In the genomic region with DNA sequence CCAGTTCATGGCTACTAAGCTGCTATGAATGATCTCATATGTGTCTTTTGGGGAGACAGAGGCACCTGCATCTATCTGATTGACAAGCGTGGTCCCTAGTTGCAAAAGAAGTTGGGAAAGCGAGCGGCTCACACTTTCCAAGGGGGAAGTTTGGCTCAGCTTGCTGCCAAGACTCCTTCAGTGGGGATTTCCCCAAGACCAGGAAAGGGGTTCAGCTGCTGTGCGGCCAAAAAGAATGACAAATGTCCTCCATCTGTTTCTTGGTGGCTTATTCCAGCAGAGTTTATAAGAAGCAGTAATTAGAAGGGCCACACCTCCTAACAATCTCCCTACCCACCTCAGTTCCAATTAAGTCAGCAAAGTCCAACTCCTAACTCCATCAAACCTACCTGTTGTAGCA, we compare ENCODE assay signal across 8 cellular contexts.
"Had no signal": no experiment of that assay in that cellular context is flagged by ENCODE, and none has a peak within 500 bp of the region (broad histone marks: within the 10 kb centered on the region; RNA-seq: fewer than 3 reads in every experiment).

No MANE protein-coding gene starts in this region.

- H3K4me3 ChIP-seq: GM23248, HAP-1 had no signal

- DNase-seq: GM23248, GOT3, H7, HFFc6, KBM-7 had no signal

- H3K36me3 ChIP-seq: HAP-1 had no signal

- H3K27ac ChIP-seq: GM23248, HL-60 had no signal

- H3K9me3 ChIP-seq: HAP-1 had no signal

- H3K27ac Mint-ChIP-seq: HFFc6, IgD-negative memory B cell had no signal

- H3K36me3 Mint-ChIP-seq: IgD-negative memory B cell had no signal

- H2AFZ ChIP-seq: GM23248 had no signal

- H3K9ac ChIP-seq: GM23248 had no signal

- H3K9me3 Mint-ChIP-seq: HFFc6, IgD-negative memory B cell had no signal

- H3K4me1 ChIP-seq: HAP-1 had no signal

- H3K4me3 Mint-ChIP-seq: HFFc6, IgD-negative memory B cell had no signal
